ENCODE assay signal across 36 cellular contexts in genomic region chr3:190496859-190497258, GRCh38. TPM values are rescaled to one million over a fixed set of nuclear protein-coding genes. Genes with fewer than 3 reads are reported as not detected.
"Had no signal": no experiment of that assay in that cellular context is flagged by ENCODE, and none has a peak within 500 bp of the region (broad histone marks: within the 10 kb centered on the region; RNA-seq: fewer than 3 reads in every experiment).

No MANE protein-coding gene starts in this region.

- H3K9ac ChIP-seq: SK-N-SH had no signal

- ATAC-seq: activated CD8-positive, alpha-beta T cell treated with anti-CD3 and anti-CD28 coated beads for 36 hours; activated T-cell treated with anti-CD3 and anti-CD28 coated beads, Interleukin-2, amount 50 U/mL, for 72 hours; activated T-helper 17 cell treated with anti-CD3 and anti-CD28 coated beads, Interleukin-2, amount 50 U/mL, for 72 hours; Panc1 had no signal

- H3K9me2 ChIP-seq: SK-N-SH had no signal

- H3K27me3 ChIP-seq: brain microvascular endothelial cell, MG63, SJCRH30 had no signal

- H3K4me3 ChIP-seq: MG63, SJCRH30 had no signal

- H3K9me3 ChIP-seq: MG63, SJCRH30, SK-N-SH had no signal

- H3K27ac Mint-ChIP-seq: activated CD8-positive, alpha-beta T cell treated with anti-CD3 and anti-CD28 coated beads for 36 hours; activated naive CD8-positive, alpha-beta T cell treated with anti-CD3 and anti-CD28 coated beads for 36 hours; activated T-cell treated with anti-CD3 and anti-CD28 coated beads, Interleukin-2, amount 50 U/mL, for 72 hours; activated T-helper 17 cell treated with anti-CD3 and anti-CD28 coated beads, Interleukin-2, amount 50 U/mL, for 72 hours had no signal

- H3K4me1 ChIP-seq: SJCRH30 had no signal

- H3K9me3 Mint-ChIP-seq: activated CD8-positive, alpha-beta T cell treated with anti-CD3 and anti-CD28 coated beads for 36 hours; activated naive CD8-positive, alpha-beta T cell treated with anti-CD3 and anti-CD28 coated beads for 36 hours; activated T-cell treated with anti-CD3 and anti-CD28 coated beads, Interleukin-2, amount 50 U/mL, for 72 hours; activated T-helper 17 cell treated with anti-CD3 and anti-CD28 coated beads, Interleukin-2, amount 50 U/mL, for 72 hours had no signal

- H3K27ac ChIP-seq: brain microvascular endothelial cell, SJCRH30, WERI-Rb-1 had no signal

- DNase-seq: activated CD4-positive, alpha-beta T cell treated with anti-CD3 and anti-CD28 coated beads for 1 hour; activated CD4-positive, alpha-beta T cell treated with anti-CD3 and anti-CD28 coated beads for 48 hours; activated CD4-positive, CD25-positive, alpha-beta regulatory T cell; activated CD8-positive, alpha-beta T cell treated with anti-CD3 and anti-CD28 coated beads for 36 hours; activated effector memory CD4-positive, alpha-beta T cell treated with anti-CD3 and anti-CD28 coated beads, Interleukin-2, amount 50 U/mL, for 16 hours; activated naive CD4-positive, alpha-beta T cell; activated naive CD4-positive, alpha-beta T cell treated with anti-CD3 and anti-CD28 coated beads, Interleukin-2, amount 50 U/mL, for 16 hours; activated naive CD8-positive, alpha-beta T cell treated with anti-CD3 and anti-CD28 coated beads for 36 hours; activated T-cell treated with anti-CD3 and anti-CD28 coated beads, Interleukin-2, amount 50 U/mL, for 1 hour; activated T-cell treated with anti-CD3 and anti-CD28 coated beads, Interleukin-2, amount 50 U/mL, for 72 hours; amniotic stem cell; aorta; brain microvascular endothelial cell; central memory CD4-positive, alpha-beta T cell; Karpas-422; KBM-7; MG63; NCI-H1048; NCI-H1105 treated with DMSO at 0.1 percent for 48 hours; NCI-H1436; NCI-H1694; NCI-H2029; NCI-H345; NCI-H524 treated with DMSO at 0.1 percent for 48 hours; SHP77; SJCRH30; SK-N-SH; T-helper 1 cell; T-helper 2 cell; T-helper 9 cell; WERI-Rb-1 had no signal

- H3K4me2 ChIP-seq: SK-N-SH had no signal

- H3K4me3 Mint-ChIP-seq: activated CD8-positive, alpha-beta T cell treated with anti-CD3 and anti-CD28 coated beads for 36 hours; activated naive CD8-positive, alpha-beta T cell treated with anti-CD3 and anti-CD28 coated beads for 36 hours; activated T-cell treated with anti-CD3 and anti-CD28 coated beads, Interleukin-2, amount 50 U/mL, for 72 hours; activated T-helper 17 cell treated with anti-CD3 and anti-CD28 coated beads, Interleukin-2, amount 50 U/mL, for 72 hours had no signal

- H3K36me3 ChIP-seq: brain microvascular endothelial cell, MG63, SJCRH30, WERI-Rb-1 had no signal

RNA-seq across cellular contexts. Expression of gene TMEM207, which starts 47.2 kb away (rescaled TPM):
- total RNA-seq: activated CD8-positive, alpha-beta memory T cell treated with anti-CD3 and anti-CD28 coated beads for 36 hours; activated CD8-positive, alpha-beta T cell treated with anti-CD3 and anti-CD28 coated beads for 36 hours; activated naive CD8-positive, alpha-beta T cell treated with anti-CD3 and anti-CD28 coated beads for 36 hours; activated T-cell treated with anti-CD3 and anti-CD28 coated beads, Interleukin-2, amount 50 U/mL, for 72 hours; activated T-helper 17 cell treated with anti-CD3 and anti-CD28 coated beads, Interleukin-2, amount 50 U/mL, for 72 hours; aorta; NCI-H460; RPMI7951; SJCRH30 had no signal
- polyA plus RNA-seq: aorta, SK-N-SH had no signal
